In the genomic region with DNA sequence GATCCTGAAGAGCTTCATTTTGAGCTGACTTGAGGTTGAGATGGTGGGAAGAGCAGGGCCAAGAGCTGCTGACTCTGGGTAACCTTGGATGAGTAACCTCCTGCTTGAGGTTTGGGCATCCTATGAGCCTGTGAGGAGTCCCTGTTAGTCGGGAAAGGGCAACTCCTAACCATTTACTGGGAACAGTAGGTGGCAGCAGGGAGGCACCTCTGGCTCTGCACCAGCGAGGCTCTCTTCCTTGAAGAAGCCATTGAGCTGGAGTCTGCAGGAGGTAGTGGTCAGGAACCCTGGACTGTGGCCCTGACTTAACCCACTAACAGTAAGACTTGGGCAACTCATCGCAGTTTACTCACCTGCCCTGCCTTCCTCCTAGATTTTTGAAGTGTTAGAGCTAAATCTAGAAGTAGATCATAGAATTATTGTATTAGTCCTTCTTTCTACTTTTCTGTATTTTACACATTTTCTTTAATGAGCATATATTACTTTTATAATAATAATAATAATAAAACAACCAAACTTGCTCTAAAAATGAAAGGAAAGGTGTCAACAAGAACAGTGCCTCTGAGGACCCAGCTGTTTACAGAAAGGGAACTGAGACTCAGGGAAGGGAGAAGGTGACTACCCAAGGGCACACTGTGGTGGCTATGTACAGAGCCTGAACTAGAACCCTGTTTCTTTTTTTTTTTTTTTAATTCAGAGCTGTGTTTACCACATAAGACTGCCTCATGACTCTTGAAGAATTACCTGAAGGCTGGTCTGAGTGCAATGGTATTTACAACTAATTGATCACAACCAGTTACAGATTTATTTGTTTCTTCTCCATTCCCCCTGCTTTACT, we compare ENCODE assay signal across 8 cellular contexts. TPM values are rescaled to one million over a fixed set of nuclear protein-coding genes. Genes with fewer than 3 reads are reported as not detected.
DNase-seq lines count a peak whose midpoint lies in the region; ATAC-seq and TF ChIP-seq lines count a peak whose summit lies in the region.

No MANE protein-coding gene starts in this region.

- H2BK12ac ChIP-seq in mesenchymal stem cell (ENCODE audit: low read length in 2 of 2) = no peak overlapping the region

- DNase-seq in AG04450 (ENCODE audit: low read depth, low spot score) (peak; percentile 44), NCI-H526 (lab: John Stamatoyannopoulos, UW) (peak; percentile 18 to 67), mesenchymal stem cell (peak; percentile 81)
- peak; percentile 72 for DNase-seq in activated CD4-positive, alpha-beta memory T cell treated with anti-CD3 and anti-CD28 coated beads for 36 hours
- peak; percentile 32 to 56 (median 37) for DNase-seq in effector memory CD8-positive, alpha-beta T cell
- DNase-seq in stimulated activated CD8-positive, alpha-beta memory T cell treated with anti-CD3 and anti-CD28 coated beads, Interleukin-15, amount 100 ng/mL, for 24 hours (ENCODE audit: low read depth) = peak; percentile 4

- no peak overlapping the region for H2AFZ ChIP-seq in mesenchymal stem cell (ENCODE audit: low read depth, low read length)

- H3K4me1 ChIP-seq in mesenchymal stem cell (ENCODE audit: control insufficient read depth, insufficient read depth, low read depth, low read length) = no peaks in the 10 kb centered on the region

- no peak overlapping the region for H3K27ac ChIP-seq in AG04450 (ENCODE audit: low read depth, low read length)
- no peak overlapping the region for H3K27ac ChIP-seq in mesenchymal stem cell (ENCODE audit: low read length, poor library complexity, severe bottlenecking)

- H2BK120ac ChIP-seq in mesenchymal stem cell (ENCODE audit: low read depth, low read length) = no peak overlapping the region

- intact Hi-C loops in activated CD4-positive, alpha-beta memory T cell treated with anti-CD3 and anti-CD28 coated beads for 36 hours (cut with micrococcal nuclease) = loop anchor here (1.0 to 5.0 kb wide), 3 partner anchors 54 to 200 kb away; partner anchors contain the start of genes CCDC134 and CENPM

- H2BK5ac ChIP-seq in mesenchymal stem cell (ENCODE audit: low read depth, low read length, poor library complexity, severe bottlenecking) = no peak overlapping the region

- no peak overlapping the region for H4K8ac ChIP-seq in mesenchymal stem cell (ENCODE audit: low read length)

- POLR2A ChIA-PET in AG04450 (lab: Yijun Ruan, JAX) = no interaction called here
- POLR2A ChIA-PET in activated CD4-positive, alpha-beta memory T cell treated with anti-CD3 and anti-CD28 coated beads for 36 hours (lab: Charles Lee) = interaction anchor here (0.8 to 1.2 kb wide), 7 partner anchors 34 to 197 kb away, joined by 3 to 4 read pairs (median 3); partner anchors contain the start of genes CCDC134 and MEI1

- H4K91ac ChIP-seq in mesenchymal stem cell (ENCODE audit: low read length) = no peak overlapping the region

- H3K79me1 ChIP-seq in mesenchymal stem cell (replicated peaks; ENCODE audit: low read length, poor library complexity, severe bottlenecking) = no peaks in the 10 kb centered on the region

- peak; percentile 88 for TF ChIP-seq CTCF in AG04450 (IDR thresholded peaks at IDR 0.05; ENCODE audit: low read depth, low read length)

- no peaks in the 10 kb centered on the region for H3K9me3 ChIP-seq in AG04450 (ENCODE audit: control insufficient read depth, insufficient read depth, low read length)
- no peaks in the 10 kb centered on the region for H3K9me3 ChIP-seq in mesenchymal stem cell (ENCODE audit: control insufficient read depth, low read length)

- H2BK15ac ChIP-seq in mesenchymal stem cell (ENCODE audit: low read depth, poor library complexity, severe bottlenecking) = no peak overlapping the region

- 0% methylated on average over 2 of the region's 3 CpGs for WGBS in mesenchymal stem cell

- no peaks in the 10 kb centered on the region for H3K36me3 ChIP-seq in mesenchymal stem cell (ENCODE audit: control insufficient read depth in 1 of 2, insufficient read depth in 2 of 2, low read depth in 1 of 2, low read length in 2 of 2)

- no peak overlapping the region for H3K14ac ChIP-seq in mesenchymal stem cell (ENCODE audit: low read length in 2 of 2)

- H3K9ac ChIP-seq in mesenchymal stem cell (ENCODE audit: low read length) = peak overlapping the region; percentile 33

- H3K27me3 ChIP-seq in AG04450 (ENCODE audit: control insufficient read depth, insufficient read depth, low read length) = peaks cover 27% of the 10 kb centered on the region
- H3K27me3 ChIP-seq in mesenchymal stem cell (ENCODE audit: control insufficient read depth in 1 of 2, insufficient read depth in 1 of 2, low read length in 2 of 2) = peaks cover 12 to 14% of the 10 kb centered on the region in 2 experiments

- no peak overlapping the region for H3K18ac ChIP-seq in mesenchymal stem cell (ENCODE audit: low read depth in 1 of 2, low read length in 2 of 2)

- CTCF ChIA-PET in AG04450 (lab: Charles Lee) = interaction anchor here (0.6 to 6.7 kb wide), 53 partner anchors 9 to 447 kb away, joined by 3 to 119 read pairs (median 4); partner anchors contain the start of genes CCDC134, CENPM, MEI1 and SMIM45
- CTCF ChIA-PET in activated CD4-positive, alpha-beta memory T cell treated with anti-CD3 and anti-CD28 coated beads for 36 hours (lab: Charles Lee) = interaction anchor here (0.5 to 4.4 kb wide), 41 partner anchors 9 to 805 kb away, joined by 3 to 54 read pairs (median 5); partner anchors contain the start of genes CCDC134, CENPM, MEI1 and SREBF2

- H3K4me1 Mint-ChIP-seq in activated CD4-positive, alpha-beta memory T cell treated with anti-CD3 and anti-CD28 coated beads for 36 hours (ENCODE audit: low read depth) = peaks cover 6% of the 10 kb centered on the region
- H3K4me1 Mint-ChIP-seq in effector memory CD8-positive, alpha-beta T cell (ENCODE audit: low read depth in 2 of 2) = peaks cover 0 to 5% of the 10 kb centered on the region in 2 donors

- peak; percentile 84 for ATAC-seq in GM18517 (IDR thresholded peaks at IDR 0.05; ENCODE audit: unreplicated experiment)
- ATAC-seq in HG03280 (IDR thresholded peaks at IDR 0.05; ENCODE audit: unreplicated experiment) = peak; percentile 77
- peak; percentile 67 for ATAC-seq in effector memory CD8-positive, alpha-beta T cell (replicated peaks)

- H3K27ac Mint-ChIP-seq in activated CD4-positive, alpha-beta memory T cell treated with anti-CD3 and anti-CD28 coated beads for 36 hours = no peak overlapping the region
- H3K27ac Mint-ChIP-seq in effector memory CD8-positive, alpha-beta T cell = no peak overlapping the region

- H2AK5ac ChIP-seq in mesenchymal stem cell (ENCODE audit: low read length, severe bottlenecking) = no peak overlapping the region

- H3K4me3 Mint-ChIP-seq in activated CD4-positive, alpha-beta memory T cell treated with anti-CD3 and anti-CD28 coated beads for 36 hours = no peak overlapping the region
- H3K4me3 Mint-ChIP-seq in effector memory CD8-positive, alpha-beta T cell = no peak overlapping the region

- no peak overlapping the region for H3K23ac ChIP-seq in mesenchymal stem cell (ENCODE audit: low read length in 2 of 2)

- H3K36me3 Mint-ChIP-seq in activated CD4-positive, alpha-beta memory T cell treated with anti-CD3 and anti-CD28 coated beads for 36 hours = no peaks in the 10 kb centered on the region
- no peaks in the 10 kb centered on the region for H3K36me3 Mint-ChIP-seq in effector memory CD8-positive, alpha-beta T cell (ENCODE audit: insufficient read depth)

- H3K4me3 ChIP-seq in AG04450 (ENCODE audit: low read depth, low read length) = no peak overlapping the region
- H3K4me3 ChIP-seq in mesenchymal stem cell (ENCODE audit: insufficient read depth in 1 of 2, low read depth in 1 of 2, low read length in 2 of 2) = no peak overlapping the region

- no peak overlapping the region for H3K4ac ChIP-seq in mesenchymal stem cell (ENCODE audit: low read depth in 1 of 2, low read length in 2 of 2)

- H3K9me3 Mint-ChIP-seq in activated CD4-positive, alpha-beta memory T cell treated with anti-CD3 and anti-CD28 coated beads for 36 hours = no peaks in the 10 kb centered on the region
- no peaks in the 10 kb centered on the region for H3K9me3 Mint-ChIP-seq in effector memory CD8-positive, alpha-beta T cell

- H3K4me2 ChIP-seq in mesenchymal stem cell (ENCODE audit: low read length, poor library complexity, severe bottlenecking) = no peak overlapping the region

- peaks cover 11% of the 10 kb centered on the region for H3K27me3 Mint-ChIP-seq in activated CD4-positive, alpha-beta memory T cell treated with anti-CD3 and anti-CD28 coated beads for 36 hours
- H3K27me3 Mint-ChIP-seq in effector memory CD8-positive, alpha-beta T cell = peaks cover 19 to 31% of the 10 kb centered on the region in 2 donors

RNA-seq across cellular contexts. Expression of gene MEI1, which starts 47.5 kb away (rescaled TPM):
- polyA plus RNA-seq in AG04450 (2011; rRNA removed) = 0.22 and 0.25 TPM in 2 replicates
- polyA minus RNA-seq in AG04450 (2011; rRNA and poly(A)+ RNA removed) = not detected in 2 replicates
- 10 to 100 TPM; 51.3 to 52.3 TPM for total RNA-seq in activated CD4-positive, alpha-beta memory T cell treated with anti-CD3 and anti-CD28 coated beads for 36 hours
- polyA plus RNA-seq in mesenchymal stem cell (2013, experiment 1 of 2) = 0.50 TPM
- polyA plus RNA-seq in mesenchymal stem cell (2013, experiment 2 of 2) = 0.27 TPM

RNA-seq across cellular contexts. Expression of gene CCDC134, which starts 53.7 kb away (rescaled TPM):
- polyA plus RNA-seq in AG04450 (2011; rRNA removed) = 2.6 and 3.5 TPM in 2 replicates
- 15.6 and 17.8 TPM in 2 replicates for polyA minus RNA-seq in AG04450 (2011; rRNA and poly(A)+ RNA removed)
- 10 to 100 TPM; 16.1 to 17.6 TPM for total RNA-seq in activated CD4-positive, alpha-beta memory T cell treated with anti-CD3 and anti-CD28 coated beads for 36 hours
- polyA plus RNA-seq in mesenchymal stem cell (2013, experiment 1 of 2) = 4.2 TPM
- polyA plus RNA-seq in mesenchymal stem cell (2013, experiment 2 of 2) = 3.7 TPM

RNA-seq across cellular contexts. Expression of gene SNU13, which starts 58.1 kb away (rescaled TPM):
- polyA plus RNA-seq in AG04450 (2011; rRNA removed) = 151 and 165 TPM in 2 replicates
- 85.9 and 130 TPM in 2 replicates for polyA minus RNA-seq in AG04450 (2011; rRNA and poly(A)+ RNA removed)
- 100 to 1,000 TPM; 236 to 242 TPM for total RNA-seq in activated CD4-positive, alpha-beta memory T cell treated with anti-CD3 and anti-CD28 coated beads for 36 hours
- polyA plus RNA-seq in mesenchymal stem cell (2013, experiment 1 of 2) = 122 TPM
- polyA plus RNA-seq in mesenchymal stem cell (2013, experiment 2 of 2) = 130 TPM

Comparison
In these comparisons a context has a peak if more than half of its experiments do, and no peak if none do; other contexts are left out.
1. DNase-seq: peak in every context shown above with its lines; median percentile 81 in mesenchymal stem cell; 72 in activated CD4-positive, alpha-beta memory T cell treated with anti-CD3 and anti-CD28 coated beads for 36 hours; 44 in AG04450; 42 in NCI-H526; 37 in effector memory CD8-positive, alpha-beta T cell; 4 in stimulated activated CD8-positive, alpha-beta memory T cell treated with anti-CD3 and anti-CD28 coated beads, Interleukin-15, amount 100 ng/mL, for 24 hours.